In genomic region chr5:17005087-17005828, GRCh38 we compare ENCODE assay signal across 23 cellular contexts.
DNase-seq lines count a peak whose midpoint lies in the region; ATAC-seq and TF ChIP-seq lines count a peak whose summit lies in the region.
"Had no signal": no experiment of that assay in that cellular context is flagged by ENCODE, and none has a peak within 500 bp of the region (broad histone marks: within the 10 kb centered on the region; RNA-seq: fewer than 3 reads in every experiment).

No MANE protein-coding gene starts in this region.

- H3K27ac ChIP-seq in SJSA1 = peak overlapping the region; percentile 58
- peak overlapping the region; percentile 74 to 86 (median 75) for H3K27ac ChIP-seq in gastrocnemius medialis
- H3K27ac ChIP-seq: C4-2B, spleen had no signal

- no peak overlapping the region for H3K27ac Mint-ChIP-seq in activated naive CD4-positive, alpha-beta T cell treated with anti-CD3 and anti-CD28 coated beads for 36 hours
- H3K27ac Mint-ChIP-seq: activated CD8-positive, alpha-beta T cell treated with anti-CD3 and anti-CD28 coated beads for 36 hours; activated naive CD8-positive, alpha-beta T cell treated with anti-CD3 and anti-CD28 coated beads for 36 hours; effector memory CD8-positive, alpha-beta T cell; stimulated activated naive B cell treated with anti-CD40 and anti-IgM and Interleukin-4, amounts not matched to agents 10 μg/mL and 1 μg/mL and 100 μg/mL, for 72 hours had no signal

- H3K9me3 Mint-ChIP-seq in activated naive CD4-positive, alpha-beta T cell treated with anti-CD3 and anti-CD28 coated beads for 36 hours = no peaks in the 10 kb centered on the region
- H3K9me3 Mint-ChIP-seq: activated naive CD8-positive, alpha-beta T cell treated with anti-CD3 and anti-CD28 coated beads for 36 hours; stimulated activated naive B cell treated with anti-CD40 and anti-IgM and Interleukin-4, amounts not matched to agents 10 μg/mL and 1 μg/mL and 100 μg/mL, for 72 hours had no signal

- intact Hi-C loops in gastrocnemius medialis (cut with DNase I; ENCODE audit: low total_unique reads) = no loop called here
- intact Hi-C loops in activated naive CD4-positive, alpha-beta T cell treated with anti-CD3 and anti-CD28 coated beads for 36 hours (cut with micrococcal nuclease) = no loop called here

- H3K36me3 Mint-ChIP-seq in activated naive CD4-positive, alpha-beta T cell treated with anti-CD3 and anti-CD28 coated beads for 36 hours (ENCODE audit: low read depth) = no peaks in the 10 kb centered on the region
- H3K36me3 Mint-ChIP-seq: activated naive CD8-positive, alpha-beta T cell treated with anti-CD3 and anti-CD28 coated beads for 36 hours; stimulated activated naive B cell treated with anti-CD40 and anti-IgM and Interleukin-4, amounts not matched to agents 10 μg/mL and 1 μg/mL and 100 μg/mL, for 72 hours had no signal

- H3K4me3 Mint-ChIP-seq in activated naive CD4-positive, alpha-beta T cell treated with anti-CD3 and anti-CD28 coated beads for 36 hours = no peak overlapping the region
- H3K4me3 Mint-ChIP-seq: activated CD8-positive, alpha-beta T cell treated with anti-CD3 and anti-CD28 coated beads for 36 hours; activated naive CD8-positive, alpha-beta T cell treated with anti-CD3 and anti-CD28 coated beads for 36 hours; effector memory CD8-positive, alpha-beta T cell; stimulated activated naive B cell treated with anti-CD40 and anti-IgM and Interleukin-4, amounts not matched to agents 10 μg/mL and 1 μg/mL and 100 μg/mL, for 72 hours had no signal

- no peaks in the 10 kb centered on the region for H3K4me1 Mint-ChIP-seq in activated naive CD4-positive, alpha-beta T cell treated with anti-CD3 and anti-CD28 coated beads for 36 hours (ENCODE audit: low read depth)
- H3K4me1 Mint-ChIP-seq: activated naive CD8-positive, alpha-beta T cell treated with anti-CD3 and anti-CD28 coated beads for 36 hours; stimulated activated naive B cell treated with anti-CD40 and anti-IgM and Interleukin-4, amounts not matched to agents 10 μg/mL and 1 μg/mL and 100 μg/mL, for 72 hours had no signal

- H3K36me3 ChIP-seq in HAP-1 (replicated peaks) (no peaks in the 10 kb centered on the region), SJSA1 (no peaks in the 10 kb centered on the region), gastrocnemius medialis (no peaks in the 10 kb centered on the region)
- H3K36me3 ChIP-seq: spleen had no signal

- no peaks in the 10 kb centered on the region for H3K27me3 Mint-ChIP-seq in activated naive CD4-positive, alpha-beta T cell treated with anti-CD3 and anti-CD28 coated beads for 36 hours (ENCODE audit: low read depth)
- H3K27me3 Mint-ChIP-seq: activated CD8-positive, alpha-beta T cell treated with anti-CD3 and anti-CD28 coated beads for 36 hours; activated naive CD8-positive, alpha-beta T cell treated with anti-CD3 and anti-CD28 coated beads for 36 hours; effector memory CD8-positive, alpha-beta T cell; stimulated activated naive B cell treated with anti-CD40 and anti-IgM and Interleukin-4, amounts not matched to agents 10 μg/mL and 1 μg/mL and 100 μg/mL, for 72 hours had no signal

- H3K9me3 ChIP-seq in HAP-1 (no peaks in the 10 kb centered on the region), SJSA1 (replicated peaks) (no peaks in the 10 kb centered on the region), gastrocnemius medialis (no peaks in the 10 kb centered on the region)
- H3K9me3 ChIP-seq: spleen had no signal

- ATAC-seq in gastrocnemius medialis = peak; percentile 84 to 92
- ATAC-seq in GM19452 (IDR thresholded peaks at IDR 0.05; ENCODE audit: unreplicated experiment) = no peak
- ATAC-seq: activated CD4-positive, CD25-positive, alpha-beta regulatory T cell treated with anti-CD3 and anti-CD28 coated beads, Interleukin-2, amount 50 U/mL, for 24 hours; activated CD8-positive, alpha-beta T cell treated with anti-CD3 and anti-CD28 coated beads for 36 hours; effector memory CD8-positive, alpha-beta T cell; stimulated activated naive B cell treated with anti-CD40 and anti-IgM and Interleukin-4, amounts not matched to agents 10 μg/mL and 1 μg/mL and 100 μg/mL, for 72 hours had no signal

- H3K4me1 ChIP-seq in HAP-1 = peaks cover 38% of the 10 kb centered on the region
- H3K4me1 ChIP-seq in SJSA1 (replicated peaks) = peaks cover 43% of the 10 kb centered on the region
- H3K4me1 ChIP-seq in gastrocnemius medialis = peaks cover 17 to 26% of the 10 kb centered on the region in 2 donors
- H3K4me1 ChIP-seq: spleen had no signal

- TF ChIP-seq CTCF in gastrocnemius medialis (IDR thresholded peaks at IDR 0.05 in 4 of 5, conservative IDR thresholded peaks at IDR 0.05 in 1 of 5) = no peak

- in situ Hi-C loops in HAP-1 (cut with MboI; ENCODE audit: low sequenced_read_pairs) (no loop called here), gastrocnemius medialis (cut with MboI; ENCODE audit: low sequenced_read_pairs in 4 of 4) (no loop called here)

- DNase-seq in HAP-1 (ENCODE audit: low spot score in 2 of 2) (peak; percentile 30 to 98), SJSA1 (ENCODE audit: low read depth in 1 of 2, low spot score in 2 of 2) (peak in 1 of 2 experiments; percentile 71), fibroblast of peridontal ligament (ENCODE audit: extremely low read depth) (peak; percentile 71), gastrocnemius medialis (no peak), T-helper 2 cell (no peak)
- DNase-seq in activated CD4-positive, alpha-beta T cell treated with anti-CD3 and anti-CD28 coated beads for 1 hour = no peak
- DNase-seq in activated naive CD4-positive, alpha-beta T cell treated with anti-CD3 and anti-CD28 coated beads for 36 hours = no peak
- DNase-seq: activated CD8-positive, alpha-beta T cell treated with anti-CD3 and anti-CD28 coated beads for 36 hours; activated naive CD8-positive, alpha-beta T cell treated with anti-CD3 and anti-CD28 coated beads for 36 hours; Calu3; effector memory CD8-positive, alpha-beta T cell; HCEC 1CT; kidney; NCI-H1694; NCI-H82; nucleus accumbens; spleen; stimulated activated CD4-positive, alpha-beta T cell treated with anti-CD3 and anti-CD28 coated beads, Interleukin-2, amount 100 ng/mL, for 48 hours; stimulated activated naive B cell treated with anti-CD40 and anti-IgM and Interleukin-4, amounts not matched to agents 10 μg/mL and 1 μg/mL and 100 μg/mL, for 72 hours had no signal

- no peak for TF ChIP-seq POLR2A in gastrocnemius medialis (IDR thresholded peaks at IDR 0.05)

- no peak overlapping the region for H3K4me3 ChIP-seq in HAP-1
- H3K4me3 ChIP-seq in SJSA1 = no peak overlapping the region
- peak overlapping the region; percentile 27 to 33 (median 32) for H3K4me3 ChIP-seq in gastrocnemius medialis
- H3K4me3 ChIP-seq: lung, spleen had no signal

- H3K27me3 ChIP-seq in HAP-1 (ENCODE audit: low read depth) (no peaks in the 10 kb centered on the region), SJSA1 (replicated peaks) (no peaks in the 10 kb centered on the region), gastrocnemius medialis (no peaks in the 10 kb centered on the region)
- H3K27me3 ChIP-seq: spleen had no signal

- CTCF ChIA-PET in activated naive CD4-positive, alpha-beta T cell treated with anti-CD3 and anti-CD28 coated beads for 36 hours (lab: Charles Lee) = no interaction called here

Comparison
In these comparisons a context has a peak if more than half of its experiments do, and no peak if none do; other contexts are left out.
1. DNase-seq: peak in HAP-1 (2 of 2) and fibroblast of peridontal ligament (single experiment); none in gastrocnemius medialis (0 of 2), activated CD4-positive, alpha-beta T cell treated with anti-CD3 and anti-CD28 coated beads for 1 hour (single experiment), activated naive CD4-positive, alpha-beta T cell treated with anti-CD3 and anti-CD28 coated beads for 36 hours (single experiment) and T-helper 2 cell (0 of 5).
2. H3K4me3 ChIP-seq: peak in gastrocnemius medialis (4 of 4); none in HAP-1 (single experiment) and SJSA1 (single experiment).